Comparison of ENCODE assay signal across 8 cellular contexts in the genomic region with DNA sequence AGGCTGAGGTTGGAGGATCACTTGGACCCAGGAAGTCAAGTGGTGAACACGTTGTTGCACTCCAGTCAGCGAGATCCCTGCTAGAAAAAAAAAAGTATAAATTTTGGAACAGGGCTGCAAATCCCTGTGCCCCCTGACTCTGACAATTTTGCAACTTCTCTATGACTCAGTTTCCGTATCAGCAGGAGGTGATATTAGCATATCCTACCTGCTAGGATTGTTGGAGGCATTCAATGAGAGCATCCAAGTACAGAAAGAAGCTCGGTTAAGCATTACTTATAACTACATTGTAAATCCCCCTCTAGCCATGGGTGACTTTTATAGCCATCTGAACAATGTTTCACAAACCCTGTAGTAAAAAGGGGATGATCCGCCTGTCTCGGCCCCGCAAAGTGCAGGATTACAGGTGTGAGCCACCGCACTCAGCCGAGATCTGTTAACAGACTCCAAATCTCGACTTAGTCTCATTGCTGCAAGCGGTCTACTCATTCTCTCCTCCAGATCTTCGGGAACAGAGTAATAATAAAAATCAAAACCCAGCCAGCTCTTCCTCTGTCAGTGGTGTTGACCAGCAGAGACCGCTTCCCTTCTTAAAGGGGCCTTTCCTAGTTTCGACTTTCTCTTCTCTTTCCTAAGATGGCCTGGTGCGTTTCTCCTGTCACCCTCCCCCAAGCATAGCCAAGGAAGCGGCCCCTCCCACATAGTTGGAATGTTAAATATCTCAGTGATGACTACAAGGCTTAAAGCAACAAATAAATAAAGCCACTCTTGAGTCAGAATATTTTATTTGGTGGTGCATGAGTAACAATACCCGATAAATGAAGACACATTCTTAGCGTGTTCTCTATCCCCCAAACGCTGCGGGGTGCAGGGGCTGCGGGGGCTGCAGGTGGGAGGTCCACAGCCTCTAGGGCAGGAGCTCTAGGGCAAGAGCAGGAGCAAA. TPM values are rescaled to one million over a fixed set of nuclear protein-coding genes. Genes with fewer than 3 reads are reported as not detected.
DNase-seq lines count a peak whose midpoint lies in the region; ATAC-seq and TF ChIP-seq lines count a peak whose summit lies in the region.

No MANE protein-coding gene starts in this region.

- peak overlapping the region; percentile 30; the same call in 1 of the 2 replicates for H3K4me3 ChIP-seq in GM08714 (ENCODE audit: low read length)
- peak overlapping the region; percentile 74 for H3K4me3 ChIP-seq in epithelial cell of esophagus (ENCODE audit: low read length)

- TF ChIP-seq CTCF in epithelial cell of esophagus (IDR thresholded peaks at IDR 0.05; ENCODE audit: insufficient read depth, low read depth, low read length, missing control alignments) = no peak

- ATAC-seq in naive B cell (ENCODE audit: low read depth in 2 of 2) = no peak

- no peaks in the 10 kb centered on the region for H3K36me3 Mint-ChIP-seq in naive B cell

- peak; percentile 94 for DNase-seq in RPMI7951 (ENCODE audit: low read depth)
- peak; percentile 93 for DNase-seq in epithelial cell of esophagus (ENCODE audit: low read depth)
- DNase-seq in naive B cell = no peak
- DNase-seq in NK-92 treated with Interleukin-12 subunit alpha and Interleukin-12 subunit beta, amount 100 ng/mL, for 24 hours (lab: John Stamatoyannopoulos, UW) = no peak
- no peak for DNase-seq in T-helper 1 cell
- DNase-seq in NCI-H2171 (lab: John Stamatoyannopoulos, UW) = no peak
- DNase-seq in NCI-H128 (lab: John Stamatoyannopoulos, UW; ENCODE audit: unreplicated experiment) = no peak

- peak overlapping the region in 3 of 6 donors; percentile 45 to 80 (median 71) for H3K27ac Mint-ChIP-seq in naive B cell

- peaks cover 9 to 21% (median 17%) of the 10 kb centered on the region in 3 donors for H3K4me1 Mint-ChIP-seq in naive B cell

- H3K27me3 Mint-ChIP-seq in naive B cell = peaks cover 17 to 44% (median 32%) of the 10 kb centered on the region in 3 donors

- peaks cover 0 to 2% (median 0%) of the 10 kb centered on the region in 7 donors for H3K9me3 Mint-ChIP-seq in naive B cell

- H3K4me3 Mint-ChIP-seq in naive B cell = peak overlapping the region in 6 of 8 donors; percentile 5 to 82 (median 56)

RNA-seq across cellular contexts. Expression of a gene that starts 10.3 kb away (rescaled TPM):
- 2.8 and 4.4 TPM in 2 replicates for total RNA-seq in RPMI7951 (2014; rRNA removed; shearing (Covaris generic))
- 1 to 10 TPM in 1 of 6 donors, under 1 TPM in 4, not detected in 1; 0.37 to 1.5 (median 0.83) TPM for polyA plus RNA-seq in naive B cell (ENCODE audit: low read depth in 6 of 6)

RNA-seq across cellular contexts. Expression of a gene that starts 25.7 kb away (rescaled TPM):
- not detected in 2 replicates for total RNA-seq in RPMI7951 (2014; rRNA removed; shearing (Covaris generic))
- not detected for polyA plus RNA-seq in naive B cell (ENCODE audit: low read depth in 6 of 6)

Comparison
In these comparisons a context has a peak if more than half of its experiments do, and no peak if none do; other contexts are left out.
1. DNase-seq: peak in RPMI7951 (single experiment) and epithelial cell of esophagus (single experiment); none in naive B cell (single experiment), NK-92 treated with Interleukin-12 subunit alpha and Interleukin-12 subunit beta, amount 100 ng/mL, for 24 hours (single experiment), T-helper 1 cell (0 of 5), NCI-H2171 (single experiment) and NCI-H128 (single experiment).